ENCODE assay signal across 2 cellular contexts in genomic region chr14:53461823-53462222, GRCh38.
TF ChIP-seq lines count a peak whose summit lies in the region.

No MANE protein-coding gene starts in this region.

TF ChIP-seq in IMR-90, 13 proteins besides CTCF, POLR2A, EP300 and RAD21 (continued from another document):
- TF ChIP-seq MAZ (IDR thresholded peaks at IDR 0.05; ENCODE audit: borderline replicate concordance, low read depth, low read length) = no peak

TF ChIP-seq in HEK293T, 16 proteins besides CTCF, POLR2A, EP300 and RAD21:
- TF ChIP-seq PKNOX1 (IDR thresholded peaks at IDR 0.05) = no peak
- no peak for TF ChIP-seq FOXK2 (IDR thresholded peaks at IDR 0.05)
- TF ChIP-seq L3MBTL2 (conservative IDR thresholded peaks at IDR 0.05) = no peak
- no peak for TF ChIP-seq NFRKB (IDR thresholded peaks at IDR 0.05)
- no peak for TF ChIP-seq LEF1 (IDR thresholded peaks at IDR 0.05; ENCODE audit: borderline replicate concordance)
- TF ChIP-seq ZNF384 (IDR thresholded peaks at IDR 0.05) = no peak
- no peak for TF ChIP-seq ARNT (IDR thresholded peaks at IDR 0.05)
- no peak for TF ChIP-seq SP1 (IDR thresholded peaks at IDR 0.05)
- no peak for TF ChIP-seq ELF4 (IDR thresholded peaks at IDR 0.05)
TF ChIP-seq in HEK293T: peak in this region for 0.
